In genomic region chr1:37479255-37480124, GRCh38 we compare ENCODE assay signal across 8 cellular contexts. TPM values are rescaled to one million over a fixed set of nuclear protein-coding genes. Genes with fewer than 3 reads are reported as not detected.
A peak's percentile ranks its signal among the peaks of the same experiment; 100 is the strongest.
DNase-seq lines count a peak whose midpoint lies in the region; ATAC-seq and TF ChIP-seq lines count a peak whose summit lies in the region.

No MANE protein-coding gene starts in this region.

- TF ChIP-seq EP300 in ovary (IDR thresholded peaks at IDR 0.05) (no peak), tibial nerve (IDR thresholded peaks at IDR 0.05) (peak; percentile 42 to 80)

- WGBS in ovary, 3 donors: 22 to 23% (median 22%) methylated on average over 16 to 22 of the region's 22 CpGs
- WGBS in tibial nerve, 2 donors: 27 to 34% methylated on average over 16 to 21 of the region's 22 CpGs

- no peak for TF ChIP-seq CTCF in ovary (IDR thresholded peaks at IDR 0.05)
- TF ChIP-seq CTCF in tibial nerve (IDR thresholded peaks at IDR 0.05): no peak

- H3K27ac ChIP-seq in ovary: peak overlapping the region; percentile 54 to 85
- H3K27ac ChIP-seq in tibial nerve: peak overlapping the region; percentile 65 to 98 (median 97)

- intact Hi-C loops in ovary (cut with DNase I): no loop called here

- H3K9me3 ChIP-seq in NT2/D1 (ENCODE audit: insufficient read depth, low read length) (no peaks in the 10 kb centered on the region), ovary (no peaks in the 10 kb centered on the region), tibial nerve (no peaks in the 10 kb centered on the region)

- TF ChIP-seq POLR2A in ovary (IDR thresholded peaks at IDR 0.05): peak; percentile 12
- TF ChIP-seq POLR2A in tibial nerve (IDR thresholded peaks at IDR 0.05): peak in 1 of 2 donors; percentile 32

- ATAC-seq in HG02610 (IDR thresholded peaks at IDR 0.05; ENCODE audit: unreplicated experiment): peak; percentile 48

- H3K36me3 ChIP-seq in NT2/D1 (ENCODE audit: insufficient read depth, insufficient read length, low read length) (peaks cover 89% of the 10 kb centered on the region), ovary (no peaks in the 10 kb centered on the region), tibial nerve (peaks cover 0 to 56% (median 7%) of the 10 kb centered on the region in 3 donors)

- H3K4me1 ChIP-seq in NT2/D1 (ENCODE audit: insufficient read depth, insufficient read length): peaks cover 47% of the 10 kb centered on the region
- H3K4me1 ChIP-seq in ovary (ENCODE audit: insufficient read depth): peaks cover 36% of the 10 kb centered on the region
- H3K4me1 ChIP-seq in tibial nerve: peaks cover 3 to 59% (median 57%) of the 10 kb centered on the region in 4 donors

- peak overlapping the region; percentile 54 for H3K9ac ChIP-seq in NT2/D1 (ENCODE audit: insufficient read length, low read depth)

- DNase-seq in Daoy (ENCODE audit: low read depth): peak; percentile 97
- DNase-seq in NT2/D1 (ENCODE audit: low read depth, low spot score): no peak
- DNase-seq in activated T-cell treated with anti-CD3 and anti-CD28 coated beads for 48 hours (ENCODE audit: low read depth): peak; percentile 89
- DNase-seq in fibroblast of gingiva (ENCODE audit: low read depth): peak; percentile 83
- peak; percentile 73 to 86 (median 80) for DNase-seq in ovary
- peak; percentile 70 to 77 for DNase-seq in tibial nerve (ENCODE audit: low spot score in 2 of 2)
- no peak for DNase-seq in cerebellar cortex (ENCODE audit: low spot score)

- H3K4me3 ChIP-seq in NT2/D1 (ENCODE audit: insufficient read length, low read depth): no peak overlapping the region
- H3K4me3 ChIP-seq in ovary: peak overlapping the region; percentile 5
- peak overlapping the region; percentile 3 to 93 (median 52) for H3K4me3 ChIP-seq in tibial nerve

- H3K27me3 ChIP-seq in NT2/D1 (ENCODE audit: insufficient read depth, insufficient read length) (no peaks in the 10 kb centered on the region), ovary (no peaks in the 10 kb centered on the region), tibial nerve (no peaks in the 10 kb centered on the region)

RNA-seq across cellular contexts. Expression of gene ZC3H12A, which starts 5.1 kb away (rescaled TPM):
- 15.2 and 18.1 TPM in 2 replicates for total RNA-seq in Daoy (2014; rRNA removed; shearing (Covaris generic))
- total RNA-seq in ovary: 10 to 100 TPM in 3 of 7 donors, 1 to 10 TPM in 4; 5.4 to 86.6 (median 7.2) TPM
- 1 to 10 TPM; 1.4 to 3.6 TPM for polyA plus RNA-seq in ovary
- 10 to 100 TPM in 3 of 4 donors, 1 to 10 TPM in 1; 7.9 to 15.7 (median 10.9) TPM for total RNA-seq in tibial nerve

RNA-seq across cellular contexts. Expression of gene MEAF6, which starts 35.1 kb away (rescaled TPM):
- total RNA-seq in Daoy (2014; rRNA removed; shearing (Covaris generic)): 83.8 and 98.8 TPM in 2 replicates
- total RNA-seq in ovary (10 to 100 TPM; 38.7 to 71.3 (median 64.1) TPM), tibial nerve (10 to 100 TPM; 33.3 to 59.4 (median 40.3) TPM)
- 100 to 1,000 TPM in 1 of 2 donors, 10 to 100 TPM in 1; 62.1 to 108 TPM for polyA plus RNA-seq in ovary

Comparison
In these comparisons a context has a peak if more than half of its experiments do, and no peak if none do; other contexts are left out.
1. DNase-seq: peak in Daoy (single experiment), activated T-cell treated with anti-CD3 and anti-CD28 coated beads for 48 hours (single experiment), fibroblast of gingiva (single experiment), ovary (5 of 5) and tibial nerve (2 of 2); none in NT2/D1 (single experiment) and cerebellar cortex (single experiment).